In the genomic region with DNA sequence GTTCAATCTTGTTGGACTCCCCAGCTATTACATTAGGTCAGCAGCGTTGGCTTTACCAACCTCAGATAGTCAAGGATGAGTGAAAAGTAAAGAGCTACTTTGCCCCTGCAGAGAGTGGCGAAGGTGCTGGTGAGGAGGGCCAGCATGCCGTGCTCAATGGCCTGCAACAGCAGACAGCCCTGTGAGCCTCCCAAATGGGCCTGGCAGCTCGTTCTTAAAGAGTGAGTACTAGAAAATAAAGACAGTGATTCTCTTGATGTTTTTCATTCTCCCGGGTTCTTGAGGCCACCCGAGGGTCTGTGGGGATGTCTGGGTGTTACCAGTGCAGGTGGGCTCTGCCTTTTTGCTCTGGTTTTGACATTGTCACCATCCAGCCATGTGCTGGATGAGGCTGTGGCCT, we compare ENCODE assay signal across 16 cellular contexts.
"Had no signal": no experiment of that assay in that cellular context is flagged by ENCODE, and none has a peak within 500 bp of the region (broad histone marks: within the 10 kb centered on the region; RNA-seq: fewer than 3 reads in every experiment).

No MANE protein-coding gene starts in this region.

- H3K9me3 Mint-ChIP-seq: activated T-cell treated with anti-CD3 and anti-CD28 coated beads, Interleukin-2, amount 50 U/mL, for 72 hours; natural killer cell had no signal

- H3K27ac Mint-ChIP-seq: activated T-cell treated with anti-CD3 and anti-CD28 coated beads, Interleukin-2, amount 50 U/mL, for 72 hours; natural killer cell; stimulated activated memory B cell treated with anti-CD40 and anti-IgM and Interleukin-4, amounts not matched to agents 10 μg/mL and 1 μg/mL and 100 μg/mL, for 72 hours had no signal

- H3K4me1 Mint-ChIP-seq: natural killer cell; stimulated activated memory B cell treated with anti-CD40 and anti-IgM and Interleukin-4, amounts not matched to agents 10 μg/mL and 1 μg/mL and 100 μg/mL, for 72 hours had no signal

- H3K4me3 Mint-ChIP-seq: activated T-cell treated with anti-CD3 and anti-CD28 coated beads, Interleukin-2, amount 50 U/mL, for 72 hours; natural killer cell; stimulated activated memory B cell treated with anti-CD40 and anti-IgM and Interleukin-4, amounts not matched to agents 10 μg/mL and 1 μg/mL and 100 μg/mL, for 72 hours had no signal

- DNase-seq: activated CD4-positive, alpha-beta T cell treated with anti-CD3 and anti-CD28 coated beads for 1 hour; activated effector memory CD4-positive, alpha-beta T cell treated with anti-CD3 and anti-CD28 coated beads, Interleukin-2, amount 50 U/mL, for 16 hours; activated naive CD4-positive, alpha-beta T cell treated with anti-CD3 and anti-CD28 coated beads, Interleukin-2, amount 50 U/mL, for 16 hours; activated T-cell treated with anti-CD3 and anti-CD28 coated beads, Interleukin-2, amount 50 U/mL, for 72 hours; cerebellar nuclear complex; effector CD4-positive, alpha-beta T cell; islet precursor cell; left colon; lower lobe of right lung; natural killer cell; ovary; stimulated activated CD4-positive, alpha-beta T cell treated with anti-CD3 and anti-CD28 coated beads, Interleukin-4, amount 100 ng/mL, for 4 hours; WERI-Rb-1 had no signal

- H3K27ac ChIP-seq: breast epithelium, lower lobe of right lung, ovary, tibial nerve, WERI-Rb-1 had no signal

- H3K36me3 Mint-ChIP-seq: natural killer cell; stimulated activated memory B cell treated with anti-CD40 and anti-IgM and Interleukin-4, amounts not matched to agents 10 μg/mL and 1 μg/mL and 100 μg/mL, for 72 hours had no signal
